Comparison of ENCODE assay signal across 8 cellular contexts in the genomic region with DNA sequence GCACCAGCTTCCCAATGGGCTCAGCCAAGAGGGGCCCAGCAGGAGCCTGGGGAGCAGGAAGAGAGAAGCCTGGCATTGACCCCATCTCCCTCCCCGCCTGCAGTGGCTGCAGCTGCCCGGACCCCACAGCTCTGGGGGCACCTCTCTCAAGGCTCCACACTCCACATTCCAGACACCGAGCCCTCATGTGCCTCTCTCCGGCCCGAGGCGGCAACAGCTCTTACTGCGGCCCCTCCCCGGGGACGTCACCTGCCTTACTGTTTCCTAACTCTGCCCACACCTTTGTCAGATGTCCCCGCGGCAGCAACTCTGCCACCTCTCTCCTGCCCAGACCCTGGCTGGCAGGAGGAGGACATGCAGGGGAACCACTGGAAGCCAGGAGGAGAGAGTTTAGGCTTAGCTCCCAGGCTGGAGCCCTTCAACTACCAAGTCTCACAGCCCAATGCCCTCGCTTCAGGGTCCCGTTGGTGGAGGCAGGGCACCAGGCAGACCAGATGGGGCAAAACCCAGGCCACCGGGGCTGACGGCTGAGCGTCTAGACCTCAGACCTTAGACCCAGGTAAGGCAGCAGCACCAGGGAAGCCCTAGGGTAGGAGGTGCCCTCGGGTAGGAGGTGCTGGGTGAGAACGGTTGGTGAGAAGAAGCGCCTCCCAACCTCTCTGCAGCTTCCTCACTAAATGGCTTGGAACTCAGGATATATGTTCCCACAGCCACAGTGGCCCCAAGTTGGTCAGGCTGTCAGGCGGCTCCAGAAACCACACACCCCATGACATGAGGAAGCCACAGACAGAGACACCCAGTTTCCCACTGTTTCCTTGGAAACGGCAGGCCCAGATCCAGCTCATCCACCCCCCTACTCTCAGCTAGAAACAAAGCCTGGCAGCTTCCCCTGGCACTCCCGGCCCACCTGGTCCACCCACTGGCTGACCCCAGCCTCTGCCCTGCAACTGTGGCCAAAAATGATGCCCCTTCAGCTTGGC. TPM values are rescaled to one million over a fixed set of nuclear protein-coding genes. Genes with fewer than 3 reads are reported as not detected.
DNase-seq lines count a peak whose midpoint lies in the region; ATAC-seq, FAIRE-seq and TF ChIP-seq lines count a peak whose summit lies in the region.

No MANE protein-coding gene starts in this region.

- no peaks in the 10 kb centered on the region for H3K36me3 ChIP-seq in SJCRH30
- no peaks in the 10 kb centered on the region for H3K36me3 ChIP-seq in skeletal muscle satellite cell (ENCODE audit: insufficient read depth, low read length)

- ATAC-seq in HG02852 (IDR thresholded peaks at IDR 0.05; ENCODE audit: unreplicated experiment) = no peak

- H3K9me3 ChIP-seq in SJCRH30 (replicated peaks) (no peaks in the 10 kb centered on the region), skeletal muscle satellite cell (replicated peaks; ENCODE audit: low read length) (no peaks in the 10 kb centered on the region)

- peaks cover 5% of the 10 kb centered on the region; the same call in 1 of the 2 replicates for H3K4me1 ChIP-seq in SJCRH30
- peaks cover 43% of the 10 kb centered on the region for H3K4me1 ChIP-seq in skeletal muscle satellite cell (ENCODE audit: control insufficient read depth, insufficient read depth, low read length)

- peak overlapping the region; percentile 96 for H3K4me2 ChIP-seq in skeletal muscle satellite cell (ENCODE audit: low read length)

- no peak for FAIRE-seq in D721Med (lab: Jason Lieb, UNC)

- DNase-seq in H4 (ENCODE audit: low spot score) (peak; percentile 90), SJCRH30 (peak in 1 of 2 experiments; percentile 17), glomerular visceral epithelial cell (ENCODE audit: extremely low spot score) (peak; percentile 99), D721Med (ENCODE audit: insufficient read length, low spot score) (no peak), NCI-H524 treated with DMSO at 0.1 percent for 48 hours (lab: John Stamatoyannopoulos, UW) (no peak)
- no peak for DNase-seq in NK-92 treated with Interleukin-12 subunit alpha and Interleukin-12 subunit beta, amount 100 ng/mL, for 24 hours (lab: John Stamatoyannopoulos, UW)

- no peak for TF ChIP-seq CTCF in D721Med (IDR thresholded peaks at IDR 0.05; ENCODE audit: insufficient read depth, missing control alignments)

- H3K27me3 ChIP-seq in SJCRH30 (no peaks in the 10 kb centered on the region), skeletal muscle satellite cell (ENCODE audit: control insufficient read depth, insufficient read depth, low read length) (no peaks in the 10 kb centered on the region)

- H3K4me3 ChIP-seq in SJCRH30 (peak overlapping the region; percentile 80), skeletal muscle satellite cell (ENCODE audit: low read length) (peak overlapping the region; percentile 71)

- H3K27ac ChIP-seq in SJCRH30 = no peak overlapping the region

- peak overlapping the region; percentile 99 for H3K9ac ChIP-seq in skeletal muscle satellite cell (ENCODE audit: low read depth, low read length)

RNA-seq across cellular contexts. Expression of gene MLPH, which starts 13.3 kb away (rescaled TPM):
- 7.7 and 9.9 TPM in 2 replicates for total RNA-seq in H4 (2014; rRNA removed; shearing (Covaris generic))
- 0.14 TPM in 1 of 2 replicates, not detected in the other for total RNA-seq in SJCRH30 (2014; rRNA removed; shearing (Covaris generic))
- total RNA-seq in skeletal muscle satellite cell (2012; rRNA removed) = 24.7 and 53.0 TPM in 2 replicates

RNA-seq across cellular contexts. Expression of gene COL6A3, which starts 59.8 kb away (rescaled TPM):
- total RNA-seq in H4 (2014; rRNA removed; shearing (Covaris generic)) = 202 and 204 TPM in 2 replicates
- total RNA-seq in SJCRH30 (2014; rRNA removed; shearing (Covaris generic)) = 0.04 TPM in 1 of 2 replicates, not detected in the other
- total RNA-seq in skeletal muscle satellite cell (2012; rRNA removed) = 1,992 and 2,805 TPM in 2 replicates

Comparison
In these comparisons a context has a peak if more than half of its experiments do, and no peak if none do; other contexts are left out.
1. DNase-seq: peak in H4 (single experiment) and glomerular visceral epithelial cell (single experiment); none in D721Med (single experiment), NK-92 treated with Interleukin-12 subunit alpha and Interleukin-12 subunit beta, amount 100 ng/mL, for 24 hours (single experiment) and NCI-H524 treated with DMSO at 0.1 percent for 48 hours (single experiment).
2. RNA of gene COL6A3, which starts 59.8 kb away (total RNA-seq): 202 to 204 TPM in H4; 0.04 TPM in SJCRH30; every median in the first group is over 100 times any median in the second.